In genomic region chr6:111119550-111120329, GRCh38 we compare ENCODE assay signal across 1 cellular context.
TF ChIP-seq lines count a peak whose summit lies in the region.

No MANE protein-coding gene starts in this region.

TF ChIP-seq in SK-N-SH, 30 proteins besides CTCF, POLR2A, EP300 and RAD21 (continued from another document):
- no peak for TF ChIP-seq GABPA (IDR thresholded peaks at IDR 0.05; ENCODE audit: low read depth)
- TF ChIP-seq IRF3 (IDR thresholded peaks at IDR 0.05; ENCODE audit: low read depth, low read length) = no peak
- TF ChIP-seq GATA2 (CRISPR knock-in tag; IDR thresholded peaks at IDR 0.05) = no peak
- TF ChIP-seq ELF1 (IDR thresholded peaks at IDR 0.05) = no peak
- TF ChIP-seq RCOR1 (IDR thresholded peaks at IDR 0.05; ENCODE audit: low read length) = no peak
- no peak for TF ChIP-seq YY1 (IDR thresholded peaks at IDR 0.05; ENCODE audit: low read depth)
- TF ChIP-seq, protein P1, sequence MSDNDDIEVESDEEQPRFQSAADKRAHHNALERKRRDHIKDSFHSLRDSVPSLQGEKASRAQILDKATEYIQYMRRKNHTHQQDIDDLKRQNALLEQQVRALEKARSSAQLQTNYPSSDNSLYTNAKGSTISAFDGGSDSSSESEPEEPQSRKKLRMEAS (IDR thresholded peaks at IDR 0.05; ENCODE audit: low read depth) = no peak
